In genomic region chr5:138354926-138355378, GRCh38 we compare ENCODE assay signal across 2 cellular contexts.
TF ChIP-seq lines count a peak whose summit lies in the region.

No MANE protein-coding gene starts in this region.

TF ChIP-seq in endothelial cell of umbilical vein, 7 proteins besides CTCF, POLR2A, EP300 and RAD21 (continued from another document):
- TF ChIP-seq, protein P1, sequence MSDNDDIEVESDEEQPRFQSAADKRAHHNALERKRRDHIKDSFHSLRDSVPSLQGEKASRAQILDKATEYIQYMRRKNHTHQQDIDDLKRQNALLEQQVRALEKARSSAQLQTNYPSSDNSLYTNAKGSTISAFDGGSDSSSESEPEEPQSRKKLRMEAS (IDR thresholded peaks at IDR 0.05; ENCODE audit: insufficient read depth, insufficient read length), result no peak
- TF ChIP-seq GATA2 (IDR thresholded peaks at IDR 0.05; ENCODE audit: insufficient read depth, insufficient read length, low read depth, low read length), result no peak
- TF ChIP-seq JUN (IDR thresholded peaks at IDR 0.05; ENCODE audit: borderline replicate concordance, insufficient read depth, insufficient read length, low read depth), result no peak

TF ChIP-seq in neural cell, 6 proteins besides CTCF, POLR2A, EP300 and RAD21:
- TF ChIP-seq, protein P2, sequence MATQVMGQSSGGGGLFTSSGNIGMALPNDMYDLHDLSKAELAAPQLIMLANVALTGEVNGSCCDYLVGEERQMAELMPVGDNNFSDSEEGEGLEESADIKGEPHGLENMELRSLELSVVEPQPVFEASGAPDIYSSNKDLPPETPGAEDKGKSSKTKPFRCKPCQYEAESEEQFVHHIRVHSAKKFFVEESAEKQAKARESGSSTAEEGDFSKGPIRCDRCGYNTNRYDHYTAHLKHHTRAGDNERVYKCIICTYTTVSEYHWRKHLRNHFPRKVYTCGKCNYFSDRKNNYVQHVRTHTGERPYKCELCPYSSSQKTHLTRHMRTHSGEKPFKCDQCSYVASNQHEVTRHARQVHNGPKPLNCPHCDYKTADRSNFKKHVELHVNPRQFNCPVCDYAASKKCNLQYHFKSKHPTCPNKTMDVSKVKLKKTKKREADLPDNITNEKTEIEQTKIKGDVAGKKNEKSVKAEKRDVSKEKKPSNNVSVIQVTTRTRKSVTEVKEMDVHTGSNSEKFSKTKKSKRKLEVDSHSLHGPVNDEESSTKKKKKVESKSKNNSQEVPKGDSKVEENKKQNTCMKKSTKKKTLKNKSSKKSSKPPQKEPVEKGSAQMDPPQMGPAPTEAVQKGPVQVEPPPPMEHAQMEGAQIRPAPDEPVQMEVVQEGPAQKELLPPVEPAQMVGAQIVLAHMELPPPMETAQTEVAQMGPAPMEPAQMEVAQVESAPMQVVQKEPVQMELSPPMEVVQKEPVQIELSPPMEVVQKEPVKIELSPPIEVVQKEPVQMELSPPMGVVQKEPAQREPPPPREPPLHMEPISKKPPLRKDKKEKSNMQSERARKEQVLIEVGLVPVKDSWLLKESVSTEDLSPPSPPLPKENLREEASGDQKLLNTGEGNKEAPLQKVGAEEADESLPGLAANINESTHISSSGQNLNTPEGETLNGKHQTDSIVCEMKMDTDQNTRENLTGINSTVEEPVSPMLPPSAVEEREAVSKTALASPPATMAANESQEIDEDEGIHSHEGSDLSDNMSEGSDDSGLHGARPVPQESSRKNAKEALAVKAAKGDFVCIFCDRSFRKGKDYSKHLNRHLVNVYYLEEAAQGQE (IDR thresholded peaks at IDR 0.05; ENCODE audit: borderline replicate concordance), result no peak
- no peak for TF ChIP-seq TAF1 (IDR thresholded peaks at IDR 0.05; ENCODE audit: low read depth)
- TF ChIP-seq POLR2AphosphoS5 (IDR thresholded peaks at IDR 0.05), result no peak
- TF ChIP-seq MXI1 (conservative IDR thresholded peaks at IDR 0.05; ENCODE audit: poor library complexity, severe bottlenecking), result no peak
- TF ChIP-seq SMC3 (conservative IDR thresholded peaks at IDR 0.05; ENCODE audit: poor library complexity), result no peak
- no peak for TF ChIP-seq EZH2 (IDR thresholded peaks at IDR 0.05; ENCODE audit: borderline replicate concordance, insufficient read depth, low read length, poor library complexity, severe bottlenecking)
